In genomic region chr12:132710062-132710421, GRCh38 we compare ENCODE assay signal across 8 cellular contexts. TPM values are rescaled to one million over a fixed set of nuclear protein-coding genes. Genes with fewer than 3 reads are reported as not detected.
A peak's percentile ranks its signal among the peaks of the same experiment; 100 is the strongest.
DNase-seq lines count a peak whose midpoint lies in the region; ATAC-seq and TF ChIP-seq lines count a peak whose summit lies in the region.

No MANE protein-coding gene starts in this region.

- H3K9ac ChIP-seq in Loucy (ENCODE audit: low read depth, low read length, poor library complexity, severe bottlenecking) (peak overlapping the region; percentile 78), mucosa of rectum (ENCODE audit: low read depth in 1 of 2, low read length in 2 of 2) (peak overlapping the region; percentile 69 to 86)

- H3K9me3 Mint-ChIP-seq in GM23338: peaks cover 13% of the 10 kb centered on the region

- H3K4me1 ChIP-seq in GM23338 (ENCODE audit: insufficient read depth): peaks cover 9% of the 10 kb centered on the region; the same call in 1 of the 2 replicates
- H3K4me1 ChIP-seq in Loucy (ENCODE audit: insufficient read depth, low read length, poor library complexity, severe bottlenecking): peaks cover 14% of the 10 kb centered on the region
- H3K4me1 ChIP-seq in mucosa of rectum (ENCODE audit: control insufficient read depth in 2 of 2, insufficient read depth in 2 of 2, low read length in 2 of 2): peaks cover 7 to 13% of the 10 kb centered on the region in 2 donors

- H3K9me2 ChIP-seq in GM23338 (ENCODE audit: insufficient read depth) (no peaks in the 10 kb centered on the region), Loucy (replicated peaks; ENCODE audit: low read depth, low read length) (no peaks in the 10 kb centered on the region)

- H3K4me1 Mint-ChIP-seq in GM23338: peaks cover 6% of the 10 kb centered on the region; the same call in 2 of the 3 replicates

- H3K27ac ChIP-seq in GM23338 (ENCODE audit: low read depth) (peak overlapping the region; percentile 77), dorsolateral prefrontal cortex (peak overlapping the region; percentile 14 to 97 (median 88)), mucosa of rectum (ENCODE audit: low read depth in 2 of 2, low read length in 2 of 2) (peak overlapping the region; percentile 88 to 89)

- peak overlapping the region; percentile 94 for H3K4me3 ChIP-seq in GM23338
- H3K4me3 ChIP-seq in Loucy (ENCODE audit: low read length, poor library complexity, severe bottlenecking): peak overlapping the region; percentile 77
- H3K4me3 ChIP-seq in dorsolateral prefrontal cortex: peak overlapping the region; percentile 58 to 99 (median 91)
- H3K4me3 ChIP-seq in mucosa of rectum (ENCODE audit: low read length in 2 of 2): peak overlapping the region; percentile 67 to 88

- TF ChIP-seq CTCF in GM23338 (conservative IDR thresholded peaks at IDR 0.05; ENCODE audit: low read depth in 2 of 2) (no peak), Loucy (conservative IDR thresholded peaks at IDR 0.05; ENCODE audit: low read length) (no peak), dorsolateral prefrontal cortex (IDR thresholded peaks at IDR 0.05 in 54 of 56, conservative IDR thresholded peaks at IDR 0.05 in 2 of 56; ENCODE audit: low read depth in 1 of 56, partially characterized antibody in 56 of 56) (peak in 1 of 56 donors; percentile 9)

- ATAC-seq in GM18502 (IDR thresholded peaks at IDR 0.05; ENCODE audit: poor library complexity, unreplicated experiment): peak; percentile 37
- peak; percentile 68 for ATAC-seq in GM23338

- H3K4me2 ChIP-seq in GM23338 (peak overlapping the region; percentile 98), Loucy (ENCODE audit: low read depth, low read length, poor library complexity, severe bottlenecking) (peak overlapping the region; percentile 83)

- H3K9me3 ChIP-seq in Loucy (ENCODE audit: insufficient read depth, low read depth, low read length): no peaks in the 10 kb centered on the region
- H3K9me3 ChIP-seq in mucosa of rectum (ENCODE audit: control insufficient read depth in 2 of 2, low read length in 2 of 2): no peaks in the 10 kb centered on the region

- H3K36me3 Mint-ChIP-seq in GM23338 (ENCODE audit: low read depth): peaks cover 31% of the 10 kb centered on the region

- no peaks in the 10 kb centered on the region; the same call in 1 of the 2 replicates for H3K36me3 ChIP-seq in GM23338 (ENCODE audit: insufficient read depth)
- peaks cover 6% of the 10 kb centered on the region; the same call in 1 of the 2 replicates for H3K36me3 ChIP-seq in Loucy (ENCODE audit: insufficient read depth, low read length)
- H3K36me3 ChIP-seq in mucosa of rectum (ENCODE audit: control insufficient read depth in 2 of 2, insufficient read depth in 2 of 2, low read length in 2 of 2): peaks cover 4 to 6% of the 10 kb centered on the region in 2 donors

- H2AFZ ChIP-seq in GM23338: peak overlapping the region; percentile 98
- H2AFZ ChIP-seq in Loucy (ENCODE audit: low read length): peak overlapping the region; percentile 94

- peak overlapping the region; percentile 47 for H3K27ac Mint-ChIP-seq in GM23338

- intact Hi-C loops in dorsolateral prefrontal cortex (cut with DNase I): loop anchor here in 1 of 2 donors (5.0 kb wide), 1 partner anchor 52 kb away; the partner anchor contains the start of gene ANKLE2

- peak overlapping the region; percentile 84 for H3K4me3 Mint-ChIP-seq in GM23338

- H3K27me3 ChIP-seq in GM23338 (ENCODE audit: insufficient read depth): no peaks in the 10 kb centered on the region
- H3K27me3 ChIP-seq in Loucy (ENCODE audit: insufficient read depth, low read length, poor library complexity, severe bottlenecking): no peaks in the 10 kb centered on the region
- no peaks in the 10 kb centered on the region for H3K27me3 ChIP-seq in dorsolateral prefrontal cortex
- no peaks in the 10 kb centered on the region for H3K27me3 ChIP-seq in mucosa of rectum (ENCODE audit: control insufficient read depth in 2 of 2, insufficient read depth in 2 of 2, low read length in 2 of 2)

- H4K20me1 ChIP-seq in GM23338 (replicated peaks; ENCODE audit: insufficient read depth) (peaks cover 24% of the 10 kb centered on the region), Loucy (ENCODE audit: insufficient read depth, low read length, poor library complexity, severe bottlenecking) (peaks cover 16% of the 10 kb centered on the region)

- peaks cover 15% of the 10 kb centered on the region for H3K27me3 Mint-ChIP-seq in GM23338 (ENCODE audit: insufficient read depth, low read depth, poor library complexity)

- H3F3A ChIP-seq in GM23338 (replicated peaks; ENCODE audit: low read depth) (peaks cover 13% of the 10 kb centered on the region), Loucy (ENCODE audit: low read depth) (no peaks in the 10 kb centered on the region)

- DNase-seq in GM23338 (ENCODE audit: low spot score) (peak; percentile 62), dorsolateral prefrontal cortex (peak in 1 of 10 donors; percentile 56), GF-D8 (lab: John Stamatoyannopoulos, UW) (no peak), UCSD-AML1 (lab: John Stamatoyannopoulos, UW; ENCODE audit: unreplicated experiment) (no peak)
- no peak for DNase-seq in stimulated activated CD4-positive, alpha-beta T cell treated with anti-CD3 and anti-CD28 coated beads, Interleukin-1b, Interleukin-23, amount 100 ng/mL, for 48 hours

- H3K79me2 ChIP-seq in GM23338 (replicated peaks; ENCODE audit: insufficient read depth) (peaks cover 39% of the 10 kb centered on the region), Loucy (ENCODE audit: insufficient read depth, low read length) (peaks cover 51% of the 10 kb centered on the region)

TF ChIP-seq in GM23338, 12 proteins besides CTCF, POLR2A, EP300 and RAD21 (continues in another document):
- no peak for TF ChIP-seq EZH2phosphoT487 (IDR thresholded peaks at IDR 0.05; ENCODE audit: unreplicated experiment)
- TF ChIP-seq POLR2AphosphoS5 (IDR thresholded peaks at IDR 0.05; ENCODE audit: low read depth): no peak
- no peak for TF ChIP-seq EZH2 (IDR thresholded peaks at IDR 0.05; ENCODE audit: low read depth, unreplicated experiment)

RNA-seq across cellular contexts. Expression of gene PGAM5, which starts 0.6 kb away (rescaled TPM):
- 99.7 and 108 TPM in 2 replicates for total RNA-seq in GM23338 (2014; rRNA removed; shearing (Covaris generic))
- 31.1 and 33.0 TPM in 2 replicates for polyA plus RNA-seq in GM23338 (2016; fragmentation: Nextera tagmentation; extraction: Ambion mirVana)
- total RNA-seq in dorsolateral prefrontal cortex: 10 to 100 TPM; 15.3 to 56.7 (median 36.9) TPM

RNA-seq across cellular contexts. Expression of gene PXMP2, which starts 22.7 kb away (rescaled TPM):
- 17.3 and 17.4 TPM in 2 replicates for total RNA-seq in GM23338 (2014; rRNA removed; shearing (Covaris generic))
- polyA plus RNA-seq in GM23338 (2016; fragmentation: Nextera tagmentation; extraction: Ambion mirVana): 19.7 and 24.5 TPM in 2 replicates
- 10 to 100 TPM; 10.1 to 33.5 (median 19.5) TPM for total RNA-seq in dorsolateral prefrontal cortex

RNA-seq across cellular contexts. Expression of gene POLE, which starts 22.9 kb away (rescaled TPM):
- 90.3 and 125 TPM in 2 replicates for total RNA-seq in GM23338 (2014; rRNA removed; shearing (Covaris generic))
- 29.6 and 33.6 TPM in 2 replicates for polyA plus RNA-seq in GM23338 (2016; fragmentation: Nextera tagmentation; extraction: Ambion mirVana)
- total RNA-seq in dorsolateral prefrontal cortex: 10 to 100 TPM; 13.3 to 75.6 (median 33.4) TPM

RNA-seq across cellular contexts. Expression of gene ANKLE2, which starts 51.6 kb away (rescaled TPM):
- 63.7 and 68.4 TPM in 2 replicates for total RNA-seq in GM23338 (2014; rRNA removed; shearing (Covaris generic))
- 25.1 and 27.2 TPM in 2 replicates for polyA plus RNA-seq in GM23338 (2016; fragmentation: Nextera tagmentation; extraction: Ambion mirVana)
- total RNA-seq in dorsolateral prefrontal cortex: 10 to 100 TPM; 35.7 to 67.9 (median 47.9) TPM
